In the genomic region with DNA sequence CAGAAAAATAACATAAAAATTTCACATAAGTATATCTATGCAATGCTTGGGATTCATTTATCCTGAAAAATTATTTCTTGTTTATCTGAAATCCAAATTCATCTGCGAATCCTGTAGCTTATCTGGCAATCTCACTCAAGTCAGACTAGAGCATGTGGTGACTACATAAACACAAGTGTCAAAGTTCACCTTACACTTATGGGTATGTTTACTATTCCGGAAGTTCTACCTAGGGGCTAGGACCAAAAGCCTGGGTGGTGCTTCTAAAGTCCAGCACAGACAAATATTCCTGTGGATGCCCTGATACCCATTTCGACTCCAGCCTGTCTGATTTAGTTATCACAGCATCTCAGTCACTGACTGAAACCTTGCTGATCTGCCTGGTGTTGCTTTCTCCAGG, we compare ENCODE assay signal across 1 cellular context.
TF ChIP-seq lines count a peak whose summit lies in the region.

No MANE protein-coding gene starts in this region.

TF ChIP-seq in HepG2, 621 proteins besides CTCF, POLR2A, EP300 and RAD21 (continued from another document):
- TF ChIP-seq TCF12 (IDR thresholded peaks at IDR 0.05) (no peak), TCF12 (CRISPR knock-in tag; IDR thresholded peaks at IDR 0.05) (no peak), ZFAT (CRISPR knock-in tag; conservative IDR thresholded peaks at IDR 0.05) (no peak), MEIS2 (CRISPR knock-in tag; IDR thresholded peaks at IDR 0.05) (no peak), GFI1 (CRISPR knock-in tag; IDR thresholded peaks at IDR 0.05; ENCODE audit: borderline replicate concordance) (0 out of 2 replicates have a peak, but pooled peaks have one; percentile 37), AKAP8 (CRISPR knock-in tag; IDR thresholded peaks at IDR 0.05) (no peak), HNF4A (CRISPR knock-in tag; IDR thresholded peaks at IDR 0.05) (peak; percentile 72), ZFP36L2 (CRISPR knock-in tag; IDR thresholded peaks at IDR 0.05) (no peak), FOXA3 (CRISPR knock-in tag; IDR thresholded peaks at IDR 0.05) (peak; percentile 38; the same call in 1 of the 2 replicates), ETV5 (CRISPR knock-in tag; IDR thresholded peaks at IDR 0.05; ENCODE audit: borderline replicate concordance) (peak; percentile 65; the same call in 1 of the 2 replicates), AHR (CRISPR knock-in tag; IDR thresholded peaks at IDR 0.05) (no peak), PHF8 (CRISPR knock-in tag; IDR thresholded peaks at IDR 0.05) (no peak)
- TF ChIP-seq, protein P1, sequence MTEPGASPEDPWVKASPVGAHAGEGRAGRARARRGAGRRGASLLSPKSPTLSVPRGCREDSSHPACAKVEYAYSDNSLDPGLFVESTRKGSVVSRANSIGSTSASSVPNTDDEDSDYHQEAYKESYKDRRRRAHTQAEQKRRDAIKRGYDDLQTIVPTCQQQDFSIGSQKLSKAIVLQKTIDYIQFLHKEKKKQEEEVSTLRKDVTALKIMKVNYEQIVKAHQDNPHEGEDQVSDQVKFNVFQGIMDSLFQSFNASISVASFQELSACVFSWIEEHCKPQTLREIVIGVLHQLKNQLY (CRISPR knock-in tag; IDR thresholded peaks at IDR 0.05): no peak
- TF ChIP-seq, protein P2, sequence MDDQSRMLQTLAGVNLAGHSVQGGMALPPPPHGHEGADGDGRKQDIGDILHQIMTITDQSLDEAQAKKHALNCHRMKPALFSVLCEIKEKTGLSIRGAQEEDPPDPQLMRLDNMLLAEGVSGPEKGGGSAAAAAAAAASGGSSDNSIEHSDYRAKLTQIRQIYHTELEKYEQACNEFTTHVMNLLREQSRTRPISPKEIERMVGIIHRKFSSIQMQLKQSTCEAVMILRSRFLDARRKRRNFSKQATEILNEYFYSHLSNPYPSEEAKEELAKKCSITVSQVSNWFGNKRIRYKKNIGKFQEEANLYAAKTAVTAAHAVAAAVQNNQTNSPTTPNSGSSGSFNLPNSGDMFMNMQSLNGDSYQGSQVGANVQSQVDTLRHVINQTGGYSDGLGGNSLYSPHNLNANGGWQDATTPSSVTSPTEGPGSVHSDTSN (CRISPR knock-in tag; IDR thresholded peaks at IDR 0.05; ENCODE audit: borderline replicate concordance): no peak
